Comparison of ENCODE assay signal across 26 cellular contexts in the genomic region with DNA sequence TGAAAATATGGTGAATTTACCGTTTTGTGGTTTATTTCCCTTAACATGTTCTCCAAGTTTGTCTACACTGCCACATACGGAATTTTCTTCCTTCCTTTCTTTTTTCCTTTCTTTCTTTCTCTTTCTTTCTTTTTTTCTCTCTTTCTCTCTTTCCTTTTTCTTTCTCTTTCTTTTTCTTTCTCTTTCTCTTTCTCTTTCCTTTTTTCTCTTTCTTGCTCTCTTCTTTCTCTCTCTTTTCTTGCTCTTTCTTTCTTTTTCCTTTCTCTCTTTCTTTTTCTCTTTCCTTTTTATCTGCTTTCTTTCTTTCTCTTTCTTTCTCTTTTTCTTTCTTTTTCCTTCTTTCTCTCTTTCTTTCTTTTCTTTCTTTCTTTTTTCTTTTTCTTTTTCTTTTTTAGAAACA.
"Had no signal": no experiment of that assay in that cellular context is flagged by ENCODE, and none has a peak within 500 bp of the region (broad histone marks: within the 10 kb centered on the region; RNA-seq: fewer than 3 reads in every experiment).

No MANE protein-coding gene starts in this region.

- H3K36me3 ChIP-seq: gastrocnemius medialis, right atrium auricular region, suprapubic skin, transverse colon, upper lobe of right lung, uterus had no signal

- H3K27me3 ChIP-seq: dorsolateral prefrontal cortex, gastrocnemius medialis, right atrium auricular region, suprapubic skin, transverse colon, upper lobe of right lung, uterus had no signal

- H3K4me3 ChIP-seq: dorsolateral prefrontal cortex, gastrocnemius medialis, lung, right atrium auricular region, smooth muscle cell, suprapubic skin, transverse colon, upper lobe of right lung, uterus had no signal

- H3K4me1 Mint-ChIP-seq: memory B cell; natural killer cell; stimulated activated naive CD8-positive, alpha-beta T cell treated with anti-CD3 and anti-CD28 coated beads, Interleukin-15, amount 100 ng/mL, for 72 hours had no signal

- H3K9me3 ChIP-seq: gastrocnemius medialis, suprapubic skin, transverse colon, upper lobe of right lung, uterus had no signal

- H3K27me3 Mint-ChIP-seq: memory B cell; progenitor cell of endocrine pancreas; stimulated activated naive CD8-positive, alpha-beta T cell treated with anti-CD3 and anti-CD28 coated beads, Interleukin-15, amount 100 ng/mL, for 72 hours had no signal

- H3K27ac ChIP-seq: dorsolateral prefrontal cortex, epithelial cell of prostate, gastrocnemius medialis, parathyroid adenoma, right atrium auricular region, suprapubic skin, transverse colon, upper lobe of right lung, uterus had no signal

- H3K4me3 Mint-ChIP-seq: memory B cell; natural killer cell; stimulated activated naive CD8-positive, alpha-beta T cell treated with anti-CD3 and anti-CD28 coated beads, Interleukin-15, amount 100 ng/mL, for 72 hours had no signal

- H3K36me3 Mint-ChIP-seq: memory B cell had no signal

- ATAC-seq: esophagus mucosa; gastrocnemius medialis; natural killer cell; sciatic nerve; stimulated activated naive CD8-positive, alpha-beta T cell treated with anti-CD3 and anti-CD28 coated beads, Interleukin-15, amount 100 ng/mL, for 72 hours; upper lobe of right lung had no signal

- DNase-seq: dorsolateral prefrontal cortex; effector CD4-positive, alpha-beta T cell; foreskin fibroblast; gastrocnemius medialis; head of caudate nucleus; natural killer cell; occipital lobe; stimulated activated CD4-positive, alpha-beta T cell treated with anti-CD3 and anti-CD28 coated beads, Interleukin-12 subunit alpha, Interleukin-12 subunit beta, amount 100 ng/mL, for 4 hours; stimulated activated CD4-positive, alpha-beta T cell treated with anti-CD3 and anti-CD28 coated beads, Interleukin-1b, Interleukin-23, amount 100 ng/mL, for 48 hours; stimulated activated CD4-positive, alpha-beta T cell treated with anti-CD3 and anti-CD28 coated beads, Interleukin-4, amount 100 ng/mL, for 1 hour; stimulated activated CD8-positive, alpha-beta memory T cell treated with anti-CD3 and anti-CD28 coated beads, Interleukin-4, amount 100 ng/mL, for 48 hours; stimulated activated naive CD4-positive, alpha-beta T cell; stimulated activated naive CD8-positive, alpha-beta T cell treated with anti-CD3 and anti-CD28 coated beads, Interleukin-15, amount 100 ng/mL, for 72 hours; transverse colon; upper lobe of right lung; uterus had no signal

- H3K27ac Mint-ChIP-seq: memory B cell; natural killer cell; progenitor cell of endocrine pancreas; stimulated activated naive CD8-positive, alpha-beta T cell treated with anti-CD3 and anti-CD28 coated beads, Interleukin-15, amount 100 ng/mL, for 72 hours had no signal

- H3K4me1 ChIP-seq: gastrocnemius medialis, parathyroid adenoma, right atrium auricular region, suprapubic skin, transverse colon, upper lobe of right lung, uterus had no signal
